ENCODE assay signal across 9 cellular contexts in genomic region chr17:61408151-61409041, GRCh38. TPM values are rescaled to one million over a fixed set of nuclear protein-coding genes. Genes with fewer than 3 reads are reported as not detected.
A peak's percentile ranks its signal among the peaks of the same experiment; 100 is the strongest.
DNase-seq lines count a peak whose midpoint lies in the region; TF ChIP-seq lines count a peak whose summit lies in the region.
"Had no signal": no experiment of that assay in that cellular context is flagged by ENCODE, and none has a peak within 500 bp of the region (broad histone marks: within the 10 kb centered on the region; RNA-seq: fewer than 3 reads in every experiment).

No MANE protein-coding gene starts in this region.

- peaks cover 23 to 26% of the 10 kb centered on the region in 2 donors for H3K4me1 Mint-ChIP-seq in immature natural killer cell

- TF ChIP-seq POLR2A in suprapubic skin (IDR thresholded peaks at IDR 0.05) = no peak

- peak overlapping the region; percentile 53 for H3K4me3 ChIP-seq in suprapubic skin

- no peaks in the 10 kb centered on the region for H3K9me3 ChIP-seq in suprapubic skin

- peaks cover 26 to 40% (median 31%) of the 10 kb centered on the region in 3 donors for H3K27me3 Mint-ChIP-seq in immature natural killer cell (ENCODE audit: low read depth in 3 of 3)

- H3K9me3 Mint-ChIP-seq in immature natural killer cell = peaks cover 0 to 3% (median 0%) of the 10 kb centered on the region in 6 donors

- DNase-seq in HuH-7.5 (ENCODE audit: low spot score) = peak; percentile 76
- DNase-seq in activated CD8-positive, alpha-beta memory T cell treated with anti-CD3 and anti-CD28 coated beads, Interleukin-2, amount 50 U/mL, for 48 hours = peak; percentile 56
- no peak for DNase-seq in immature natural killer cell
- peak; percentile 63 to 76 for DNase-seq in suprapubic skin (ENCODE audit: low spot score in 2 of 2)
- no peak for DNase-seq in anterior cingulate cortex (lab: John Stamatoyannopoulos, UW)
- DNase-seq in NCI-H345 treated with DMSO at 0.1 percent for 48 hours (lab: John Stamatoyannopoulos, UW; ENCODE audit: unreplicated experiment) = no peak
- no peak for DNase-seq in NCI-H748 treated with DMSO at 0.1 percent for 48 hours (lab: John Stamatoyannopoulos, UW)
- DNase-seq: T-helper 9 cell had no signal

- no peaks in the 10 kb centered on the region for H3K36me3 Mint-ChIP-seq in immature natural killer cell

- no peak for TF ChIP-seq EP300 in suprapubic skin (IDR thresholded peaks at IDR 0.05)

- H3K27me3 ChIP-seq in suprapubic skin = peaks cover 79% of the 10 kb centered on the region

- TF ChIP-seq CTCF in suprapubic skin (IDR thresholded peaks at IDR 0.05) = no peak

- H3K36me3 ChIP-seq in suprapubic skin = no peaks in the 10 kb centered on the region

- H3K4me3 Mint-ChIP-seq in immature natural killer cell = peak overlapping the region; percentile 58 to 78 (median 72)

- 67% methylated on average over 23 of the region's 41 CpGs for WGBS in suprapubic skin

- H3K27ac Mint-ChIP-seq in immature natural killer cell = no peak overlapping the region

- no peak overlapping the region for H3K27ac ChIP-seq in suprapubic skin
- H3K27ac ChIP-seq: epithelial cell of prostate had no signal

- peaks cover 64% of the 10 kb centered on the region for H3K4me1 ChIP-seq in suprapubic skin

RNA-seq across cellular contexts. Expression of gene TBX2, which starts 8.8 kb away (rescaled TPM):
- not detected for polyA plus RNA-seq in immature natural killer cell
- total RNA-seq in suprapubic skin = 1 to 10 TPM; 2.2 to 3.1 (median 2.8) TPM

RNA-seq across cellular contexts. Expression of gene TBX4, which starts 43.8 kb away (rescaled TPM):
- polyA plus RNA-seq in immature natural killer cell = not detected
- total RNA-seq in suprapubic skin = under 1 TPM in 2 of 4 donors, not detected in 2; 0.30 to 0.56 TPM

Comparison
In these comparisons a context has a peak if more than half of its experiments do, and no peak if none do; other contexts are left out.
1. DNase-seq: peak in HuH-7.5 (single experiment), activated CD8-positive, alpha-beta memory T cell treated with anti-CD3 and anti-CD28 coated beads, Interleukin-2, amount 50 U/mL, for 48 hours (single experiment) and suprapubic skin (2 of 2); none in immature natural killer cell (0 of 3), anterior cingulate cortex (0 of 58), NCI-H345 treated with DMSO at 0.1 percent for 48 hours (single experiment) and NCI-H748 treated with DMSO at 0.1 percent for 48 hours (single experiment).